ENCODE assay signal across 8 cellular contexts in the genomic region with DNA sequence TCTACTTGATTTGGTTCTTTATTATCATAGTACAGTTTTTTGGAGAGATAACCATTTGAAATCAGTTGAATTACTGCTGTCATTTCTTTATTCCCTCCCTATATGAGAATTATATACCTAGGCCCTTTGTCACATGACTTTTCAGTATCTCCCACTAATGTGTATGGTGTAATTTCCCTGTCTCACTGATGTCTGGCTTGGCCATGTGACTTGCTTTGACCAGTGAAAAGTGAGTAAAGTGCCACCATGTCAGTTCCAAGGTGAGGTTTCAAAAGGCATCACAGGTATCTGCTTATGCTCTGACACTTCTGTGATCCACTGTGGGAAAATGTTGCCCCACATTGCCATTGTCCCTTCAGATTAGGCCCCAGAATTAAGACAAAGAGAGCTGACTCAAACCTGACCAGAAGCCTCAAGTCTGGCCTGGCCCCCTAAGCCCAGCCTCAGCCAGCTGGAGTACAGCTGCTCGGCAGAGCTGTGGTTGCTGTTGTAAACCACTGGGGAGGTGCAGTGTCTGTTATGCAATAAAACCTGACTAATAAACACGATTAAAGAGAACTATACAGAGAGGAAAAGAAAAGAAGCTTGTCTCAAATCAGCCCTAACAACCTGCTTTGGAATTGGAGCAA. TPM values are rescaled to one million over a fixed set of nuclear protein-coding genes. Genes with fewer than 3 reads are reported as not detected.
DNase-seq lines count a peak whose midpoint lies in the region; ATAC-seq and TF ChIP-seq lines count a peak whose summit lies in the region.

No MANE protein-coding gene starts in this region.

- CTCF ChIA-PET in T-cell (lab: Charles Lee): interaction anchor here (0.5 to 3.4 kb wide), 7 partner anchors 25 to 498 kb away, joined by 3 to 35 read pairs (median 4); no protein-coding TSS in a partner anchor

- H3K4me3 Mint-ChIP-seq in T-cell: no peak overlapping the region
- H3K4me3 Mint-ChIP-seq in activated CD4-positive, alpha-beta T cell treated with anti-CD3 and anti-CD28 coated beads, Interleukin-2, amount 10 ng/mL, durations not matched to agents 24 days and 14 days: no peak overlapping the region

- H3K9me3 ChIP-seq in mucosa of descending colon: no peaks in the 10 kb centered on the region

- H3K4me1 Mint-ChIP-seq in T-cell: peaks cover 6 to 23% (median 21%) of the 10 kb centered on the region in 3 donors
- H3K4me1 Mint-ChIP-seq in activated CD4-positive, alpha-beta T cell treated with anti-CD3 and anti-CD28 coated beads, Interleukin-2, amount 10 ng/mL, durations not matched to agents 24 days and 14 days: peaks cover 13% of the 10 kb centered on the region

- ATAC-seq in HG02973 (IDR thresholded peaks at IDR 0.05; ENCODE audit: unreplicated experiment): peak; percentile 83
- ATAC-seq in T-cell (replicated peaks in 1 of 4): peak in 1 of 4 experiments; percentile 56
- ATAC-seq in mucosa of descending colon: peak; percentile 82

- no peaks in the 10 kb centered on the region for H3K9me3 Mint-ChIP-seq in T-cell
- H3K9me3 Mint-ChIP-seq in activated CD4-positive, alpha-beta T cell treated with anti-CD3 and anti-CD28 coated beads, Interleukin-2, amount 10 ng/mL, durations not matched to agents 24 days and 14 days: no peaks in the 10 kb centered on the region

- DNase-seq in DMS 273 (lab: John Stamatoyannopoulos, UW; ENCODE audit: unreplicated experiment) (peak; percentile 9), DMS 273 treated with DMSO at 0.1 percent for 48 hours (lab: John Stamatoyannopoulos, UW) (no peak), T-cell (peak in 11 of 34 experiments; percentile 1 to 26 (median 11)), mucosa of descending colon (peak; percentile 50 to 64 (median 61)), RKO (ENCODE audit: low spot score) (no peak), GM19240 (ENCODE audit: insufficient read length, low spot score) (no peak)
- DNase-seq in activated CD4-positive, alpha-beta T cell treated with anti-CD3 and anti-CD28 coated beads, Interleukin-2, amount 10 ng/mL, durations not matched to agents 24 days and 14 days: no peak

- no peak overlapping the region for H3K4me3 ChIP-seq in mucosa of descending colon

- POLR2A ChIA-PET in T-cell (lab: Charles Lee): interaction anchor here in 1 of 2 donors (0.6 kb wide), 1 partner anchor 478 kb away, joined by 5 read pairs; no protein-coding TSS in a partner anchor

- peak overlapping the region; percentile 42 to 54 for H3K27ac Mint-ChIP-seq in T-cell
- H3K27ac Mint-ChIP-seq in activated CD4-positive, alpha-beta T cell treated with anti-CD3 and anti-CD28 coated beads, Interleukin-2, amount 10 ng/mL, durations not matched to agents 24 days and 14 days: no peak overlapping the region

- TF ChIP-seq CTCF in mucosa of descending colon (IDR thresholded peaks at IDR 0.05): no peak

- H3K36me3 Mint-ChIP-seq in T-cell: peaks cover 21% of the 10 kb centered on the region
- peaks cover 29% of the 10 kb centered on the region for H3K36me3 Mint-ChIP-seq in activated CD4-positive, alpha-beta T cell treated with anti-CD3 and anti-CD28 coated beads, Interleukin-2, amount 10 ng/mL, durations not matched to agents 24 days and 14 days (ENCODE audit: low read depth)

- intact Hi-C loops in mucosa of descending colon (cut with DNase I, micrococcal nuclease): no loop called here
- intact Hi-C loops in activated CD4-positive, alpha-beta T cell treated with anti-CD3 and anti-CD28 coated beads, Interleukin-2, amount 10 ng/mL, durations not matched to agents 24 days and 14 days (cut with micrococcal nuclease): no loop called here

- H3K4me1 ChIP-seq in mucosa of descending colon (ENCODE audit: low read depth): peaks cover 10% of the 10 kb centered on the region

- H3K36me3 ChIP-seq in mucosa of descending colon (ENCODE audit: low read depth): no peaks in the 10 kb centered on the region

- H3K27me3 Mint-ChIP-seq in T-cell: no peaks in the 10 kb centered on the region
- H3K27me3 Mint-ChIP-seq in activated CD4-positive, alpha-beta T cell treated with anti-CD3 and anti-CD28 coated beads, Interleukin-2, amount 10 ng/mL, durations not matched to agents 24 days and 14 days: no peaks in the 10 kb centered on the region

RNA-seq across cellular contexts. Expression of gene SETD7, which starts 27.5 kb away (rescaled TPM):
- total RNA-seq in T-cell: 10 to 100 TPM in 3 of 5 donors, 1 to 10 TPM in 2; 6.5 to 17.5 (median 10.3) TPM
- total RNA-seq in mucosa of descending colon: 10 to 100 TPM; 10.2 to 68.4 (median 24.8) TPM
- 18.5 and 19.6 TPM in 2 replicates for total RNA-seq in activated CD4-positive, alpha-beta T cell treated with anti-CD3 and anti-CD28 coated beads, Interleukin-2, amount 10 ng/mL, durations not matched to agents 24 days and 14 days

Comparison
In these comparisons a context has a peak if more than half of its experiments do, and no peak if none do; other contexts are left out.
1. DNase-seq: peak in DMS 273 (single experiment) and mucosa of descending colon (3 of 3); none in DMS 273 treated with DMSO at 0.1 percent for 48 hours (single experiment), RKO (single experiment), GM19240 (single experiment) and activated CD4-positive, alpha-beta T cell treated with anti-CD3 and anti-CD28 coated beads, Interleukin-2, amount 10 ng/mL, durations not matched to agents 24 days and 14 days (single experiment).